8 cellular contexts compared by ENCODE assay signal in the genomic region with DNA sequence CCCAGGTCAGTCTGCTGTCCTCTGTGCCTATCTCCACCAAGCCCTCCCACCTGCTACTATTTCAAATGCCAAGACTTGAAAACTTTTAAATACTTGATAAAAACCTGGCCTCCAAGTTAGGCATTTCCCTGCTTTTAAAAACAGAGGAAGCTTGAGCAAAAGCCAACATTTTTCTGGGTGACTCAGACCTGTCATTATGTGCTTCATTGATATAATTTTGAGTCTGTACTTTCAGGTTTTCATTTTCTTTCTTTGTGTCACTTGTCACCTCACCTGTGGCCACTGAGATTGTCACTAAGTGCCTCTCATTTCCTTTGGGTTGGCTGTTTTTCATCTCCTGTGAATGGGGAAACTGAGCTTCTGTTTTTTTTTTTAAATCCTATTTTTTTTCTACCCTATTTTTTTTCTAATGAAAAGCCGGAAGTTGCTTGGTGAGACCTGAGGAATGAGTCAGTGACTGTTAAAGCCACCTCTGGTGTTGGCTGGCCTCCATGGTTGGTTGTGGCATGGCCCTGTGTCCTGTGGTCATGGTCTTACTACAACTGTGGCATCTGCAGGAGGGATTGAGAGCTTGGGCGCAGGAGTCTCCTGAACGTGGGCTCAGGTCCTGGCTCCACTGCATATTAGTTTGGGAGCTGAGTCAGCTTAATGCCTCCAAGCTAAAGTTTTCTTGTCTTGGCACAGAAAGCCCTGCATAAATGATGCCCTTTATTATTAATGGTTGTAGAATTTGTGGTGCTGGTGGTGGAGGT. TPM values are rescaled to one million over a fixed set of nuclear protein-coding genes. Genes with fewer than 3 reads are reported as not detected.
A peak's percentile ranks its signal among the peaks of the same experiment; 100 is the strongest.
DNase-seq lines count a peak whose midpoint lies in the region; ATAC-seq, FAIRE-seq and TF ChIP-seq lines count a peak whose summit lies in the region.

No MANE protein-coding gene starts in this region.

- ATAC-seq in HG03139 (IDR thresholded peaks at IDR 0.05; ENCODE audit: unreplicated experiment) (peak; percentile 46), GM18502 (IDR thresholded peaks at IDR 0.05; ENCODE audit: poor library complexity, unreplicated experiment) (no peak)
- ATAC-seq in activated T-cell treated with anti-CD3 and anti-CD28 coated beads, Interleukin-2, amount 50 U/mL, for 4 hours, result peak; percentile 39 to 55

- H3K9me3 Mint-ChIP-seq in Caco-2 (ENCODE audit: unreplicated experiment), result no peaks in the 10 kb centered on the region
- no peaks in the 10 kb centered on the region for H3K9me3 Mint-ChIP-seq in activated T-cell treated with anti-CD3 and anti-CD28 coated beads, Interleukin-2, amount 50 U/mL, for 4 hours

- H3K9me3 ChIP-seq in Caco-2, result no peaks in the 10 kb centered on the region
- no peaks in the 10 kb centered on the region for H3K9me3 ChIP-seq in kidney (ENCODE audit: control insufficient read depth in 1 of 2, low read length in 2 of 2)

- no peak overlapping the region for H3K9ac ChIP-seq in kidney (ENCODE audit: low read length in 2 of 2)

- peaks cover 4% of the 10 kb centered on the region for H3K36me3 Mint-ChIP-seq in Caco-2 (ENCODE audit: insufficient read depth, unreplicated experiment)
- H3K36me3 Mint-ChIP-seq in activated T-cell treated with anti-CD3 and anti-CD28 coated beads, Interleukin-2, amount 50 U/mL, for 4 hours (ENCODE audit: insufficient read depth), result no peaks in the 10 kb centered on the region

- H3K4me3 ChIP-seq in Caco-2 (ENCODE audit: low read depth, low read length), result no peak overlapping the region
- no peak overlapping the region for H3K4me3 ChIP-seq in kidney (ENCODE audit: low read length in 2 of 2)

- H3K4me1 Mint-ChIP-seq in Caco-2 (ENCODE audit: low read depth, unreplicated experiment), result peaks cover 65% of the 10 kb centered on the region
- peaks cover 70% of the 10 kb centered on the region for H3K4me1 Mint-ChIP-seq in activated T-cell treated with anti-CD3 and anti-CD28 coated beads, Interleukin-2, amount 50 U/mL, for 4 hours (ENCODE audit: low read depth)

- H3K4me3 Mint-ChIP-seq in Caco-2 (ENCODE audit: unreplicated experiment), result no peak overlapping the region
- no peak overlapping the region for H3K4me3 Mint-ChIP-seq in activated T-cell treated with anti-CD3 and anti-CD28 coated beads, Interleukin-2, amount 50 U/mL, for 4 hours

- H3K27ac Mint-ChIP-seq in Caco-2 (ENCODE audit: unreplicated experiment), result peak overlapping the region; percentile 19

- DNase-seq in Caco-2, result no peak
- no peak for DNase-seq in activated T-cell treated with anti-CD3 and anti-CD28 coated beads, Interleukin-2, amount 50 U/mL, for 4 hours
- DNase-seq in kidney, result peak; percentile 87
- no peak for DNase-seq in UCSD-AML1 (lab: John Stamatoyannopoulos, UW; ENCODE audit: unreplicated experiment)
- DNase-seq in KG1 (lab: John Stamatoyannopoulos, UW), result no peak
- no peak for DNase-seq in effector CD4-positive, alpha-beta T cell

- no TSS peak for BruUV-seq in Caco-2 (replicated peaks; lab: Mats Ljungman, UMichigan)

- intact Hi-C loops in Caco-2 (cut with micrococcal nuclease; ENCODE audit: unreplicated experiment) (no loop called here), kidney (cut with DNase I) (no loop called here)

- H3K27ac ChIP-seq in kidney (ENCODE audit: low read depth in 2 of 2, low read length in 2 of 2), result peak overlapping the region in 1 of 2 donors; percentile 38

- POLR2A ChIA-PET in Caco-2 (lab: Charles Lee), result no interaction called here

- CTCF ChIA-PET in Caco-2 (lab: Charles Lee), result no interaction called here

- TF ChIP-seq CTCF in Caco-2 (IDR thresholded peaks at IDR 0.05; ENCODE audit: insufficient read depth in 1 of 2, low read depth in 1 of 2, low read length in 1 of 2, severe bottlenecking in 1 of 2, unreplicated experiment in 1 of 2) (no peak), kidney (IDR thresholded peaks at IDR 0.05; ENCODE audit: borderline replicate concordance, extremely low read depth, insufficient read depth) (no peak)

- no peak for FAIRE-seq in kidney (lab: Jason Lieb, UNC)

- peaks cover 92% of the 10 kb centered on the region for H3K4me1 ChIP-seq in Caco-2
- H3K4me1 ChIP-seq in kidney (ENCODE audit: control insufficient read depth in 1 of 2, insufficient read depth in 1 of 2, low read depth in 1 of 2, low read length in 2 of 2), result peaks cover 5 to 8% of the 10 kb centered on the region in 2 donors

- H3K27me3 Mint-ChIP-seq in Caco-2 (ENCODE audit: insufficient read depth, unreplicated experiment), result no peaks in the 10 kb centered on the region
- no peaks in the 10 kb centered on the region for H3K27me3 Mint-ChIP-seq in activated T-cell treated with anti-CD3 and anti-CD28 coated beads, Interleukin-2, amount 50 U/mL, for 4 hours (ENCODE audit: low read depth)

- H3K36me3 ChIP-seq in Caco-2 (ENCODE audit: control insufficient read depth, insufficient read depth, low read length) (no peaks in the 10 kb centered on the region), kidney (ENCODE audit: control insufficient read depth in 1 of 2, insufficient read depth in 2 of 2, low read length in 2 of 2) (no peaks in the 10 kb centered on the region)

- H3K27me3 ChIP-seq in Caco-2 (replicated peaks; ENCODE audit: control insufficient read depth, insufficient read depth, low read length), result no peaks in the 10 kb centered on the region

RNA-seq across cellular contexts. Expression of gene ARHGAP26, which starts 56.7 kb away (rescaled TPM):
- 74.6 and 79.8 TPM in 2 replicates for total RNA-seq in Caco-2 (2022)
- 10 to 100 TPM in 1 of 3 donors, 1 to 10 TPM in 2; 9.1 to 11.7 (median 9.7) TPM for total RNA-seq in activated T-cell treated with anti-CD3 and anti-CD28 coated beads, Interleukin-2, amount 50 U/mL, for 4 hours
- total RNA-seq in kidney, result 85.7 TPM
- 2.5 TPM for polyA plus RNA-seq in kidney (ENCODE audit: insufficient read depth, low read depth, low replicate concordance)
